In genomic region chr2:110434565-110434964, GRCh38 we compare ENCODE assay signal across 1 cellular context. TPM values are rescaled to one million over a fixed set of nuclear protein-coding genes. Genes with fewer than 3 reads are reported as not detected.
"Had no signal": no experiment of that assay in that cellular context is flagged by ENCODE, and none has a peak within 500 bp of the region (broad histone marks: within the 10 kb centered on the region; RNA-seq: fewer than 3 reads in every experiment).

No MANE protein-coding gene starts in this region.

RNA-seq across cellular contexts. Expression of gene LIMS4, which starts 38.1 kb away (rescaled TPM):
- total RNA-seq: H4 had no signal
